17 cellular contexts compared by ENCODE assay signal in genomic region chr19:46633130-46633529, GRCh38. TPM values are rescaled to one million over a fixed set of nuclear protein-coding genes. Genes with fewer than 3 reads are reported as not detected.
A peak's percentile ranks its signal among the peaks of the same experiment; 100 is the strongest.
DNase-seq lines count a peak whose midpoint lies in the region; ATAC-seq and TF ChIP-seq lines count a peak whose summit lies in the region.
"Had no signal": no experiment of that assay in that cellular context is flagged by ENCODE, and none has a peak within 500 bp of the region (broad histone marks: within the 10 kb centered on the region; RNA-seq: fewer than 3 reads in every experiment).

No MANE protein-coding gene starts in this region.

- CTCF ChIA-PET in activated naive CD4-positive, alpha-beta T cell treated with anti-CD3 and anti-CD28 coated beads, Interleukin-2, amount 10 ng/mL, durations not matched to agents 7 days and 5 days (lab: Charles Lee) = interaction anchor here (0.8 to 2.4 kb wide), 3 partner anchors 13 to 19 kb away, joined by 3 to 12 read pairs (median 4); no protein-coding TSS in a partner anchor

- H3K9me3 ChIP-seq in RWPE2 (ENCODE audit: severe bottlenecking) (no peaks in the 10 kb centered on the region), tibial artery (no peaks in the 10 kb centered on the region), endodermal cell (ENCODE audit: control insufficient read depth, low read length) (no peaks in the 10 kb centered on the region)
- H3K9me3 ChIP-seq: tibial nerve had no signal

- no peak for TF ChIP-seq CTCF in RWPE2 (IDR thresholded peaks at IDR 0.05; ENCODE audit: poor library complexity, severe bottlenecking)
- no peak for TF ChIP-seq CTCF in tibial artery (IDR thresholded peaks at IDR 0.05)
- no peak for TF ChIP-seq CTCF in endodermal cell (conservative IDR thresholded peaks at IDR 0.05)

- WGBS in endodermal cell (ENCODE audit: insufficient coverage in 1 of 2, insufficient read length in 1 of 2), 2 experiments = 88 to 100% methylated on average over 1 to 3 of the region's 3 CpGs

- H3K4me1 ChIP-seq in RWPE2 (ENCODE audit: insufficient read depth, poor library complexity, severe bottlenecking) (peaks cover 8% of the 10 kb centered on the region), tibial artery (peaks cover 0 to 32% (median 21%) of the 10 kb centered on the region in 4 donors), endodermal cell (ENCODE audit: control insufficient read depth, insufficient read depth, low read length) (no peaks in the 10 kb centered on the region)

- H3K9ac ChIP-seq in endodermal cell (ENCODE audit: extremely low read depth, low read length, poor library complexity, severe bottlenecking) = no peak overlapping the region

- H3K4me3 ChIP-seq in RWPE2 (ENCODE audit: severe bottlenecking) = no peak overlapping the region
- no peak overlapping the region for H3K4me3 ChIP-seq in tibial artery
- H3K4me3 ChIP-seq in endodermal cell (ENCODE audit: low read length) = no peak overlapping the region

- no peak for ATAC-seq in RWPE2 (ENCODE audit: low read depth)
- no peak for ATAC-seq in stimulated activated memory B cell treated with anti-CD40 and anti-IgM and Interleukin-4, amounts not matched to agents 10 μg/mL and 1 μg/mL and 100 μg/mL, for 72 hours
- ATAC-seq: activated CD4-positive, CD25-positive, alpha-beta regulatory T cell treated with anti-CD3 and anti-CD28 coated beads, Interleukin-2, amount 50 U/mL, for 24 hours; SK-N-SH treated with all-trans-retinoic acid at 6 μM for 48 hours had no signal

- H3K4me3 Mint-ChIP-seq in activated naive CD4-positive, alpha-beta T cell treated with anti-CD3 and anti-CD28 coated beads, Interleukin-2, amount 10 ng/mL, durations not matched to agents 7 days and 5 days = peak overlapping the region; percentile 63
- H3K4me3 Mint-ChIP-seq in dendritic cell treated with granulocyte-macrophage colony-stimulating factor and Interleukin-4, amounts not matched to agents 40 ng/mL and 50 ng/mL, for 4 days = no peak overlapping the region
- H3K4me3 Mint-ChIP-seq in stimulated activated memory B cell treated with anti-CD40 and anti-IgM and Interleukin-4, amounts not matched to agents 10 μg/mL and 1 μg/mL and 100 μg/mL, for 72 hours = peak overlapping the region; percentile 85
- H3K4me3 Mint-ChIP-seq in endodermal cell = no peak overlapping the region

- H3K36me3 ChIP-seq in RWPE2 (ENCODE audit: low read depth) = no peaks in the 10 kb centered on the region
- H3K36me3 ChIP-seq in tibial artery = no peaks in the 10 kb centered on the region
- H3K36me3 ChIP-seq in endodermal cell (ENCODE audit: control insufficient read depth, insufficient read depth, low read length) = no peaks in the 10 kb centered on the region
- H3K36me3 ChIP-seq: tibial nerve had no signal

- no peaks in the 10 kb centered on the region for H3K36me3 Mint-ChIP-seq in activated naive CD4-positive, alpha-beta T cell treated with anti-CD3 and anti-CD28 coated beads, Interleukin-2, amount 10 ng/mL, durations not matched to agents 7 days and 5 days
- H3K36me3 Mint-ChIP-seq in dendritic cell treated with granulocyte-macrophage colony-stimulating factor and Interleukin-4, amounts not matched to agents 40 ng/mL and 50 ng/mL, for 4 days (ENCODE audit: low read depth) = no peaks in the 10 kb centered on the region
- H3K36me3 Mint-ChIP-seq in stimulated activated memory B cell treated with anti-CD40 and anti-IgM and Interleukin-4, amounts not matched to agents 10 μg/mL and 1 μg/mL and 100 μg/mL, for 72 hours = peaks cover 20% of the 10 kb centered on the region
- H3K36me3 Mint-ChIP-seq in endodermal cell (ENCODE audit: low read depth) = no peaks in the 10 kb centered on the region

- peaks cover 52% of the 10 kb centered on the region for H3K27me3 Mint-ChIP-seq in activated naive CD4-positive, alpha-beta T cell treated with anti-CD3 and anti-CD28 coated beads, Interleukin-2, amount 10 ng/mL, durations not matched to agents 7 days and 5 days
- H3K27me3 Mint-ChIP-seq in dendritic cell treated with granulocyte-macrophage colony-stimulating factor and Interleukin-4, amounts not matched to agents 40 ng/mL and 50 ng/mL, for 4 days = peaks cover 41% of the 10 kb centered on the region
- no peaks in the 10 kb centered on the region for H3K27me3 Mint-ChIP-seq in stimulated activated memory B cell treated with anti-CD40 and anti-IgM and Interleukin-4, amounts not matched to agents 10 μg/mL and 1 μg/mL and 100 μg/mL, for 72 hours
- H3K27me3 Mint-ChIP-seq in endodermal cell (ENCODE audit: insufficient read depth) = peaks cover 47% of the 10 kb centered on the region

- H3K27me3 ChIP-seq in RWPE2 (ENCODE audit: insufficient read depth, poor library complexity, severe bottlenecking) (peaks cover 32% of the 10 kb centered on the region), tibial artery (no peaks in the 10 kb centered on the region), endodermal cell (ENCODE audit: control insufficient read depth, insufficient read depth, low read length, poor library complexity, severe bottlenecking) (peaks cover 59% of the 10 kb centered on the region)

- DNase-seq in activated naive CD4-positive, alpha-beta T cell treated with anti-CD3 and anti-CD28 coated beads, Interleukin-2, amount 10 ng/mL, durations not matched to agents 7 days and 5 days = no peak
- no peak for DNase-seq in activated naive CD4-positive, alpha-beta T cell (lab: John Stamatoyannopoulos, UW)
- peak; percentile 43 for DNase-seq in RWPE2 (ENCODE audit: low spot score)
- DNase-seq in mesenteric fat pad (ENCODE audit: low spot score) = no peak
- DNase-seq in tibial artery = no peak
- DNase-seq in endodermal cell = no peak
- DNase-seq: activated effector memory CD4-positive, alpha-beta T cell treated with anti-CD3 and anti-CD28 coated beads, Interleukin-2, amount 50 U/mL, for 16 hours; caudate nucleus; DMS79; kidney; NCI-H1048 had no signal

- H3K27ac ChIP-seq in RWPE2 (ENCODE audit: poor library complexity, severe bottlenecking) = no peak overlapping the region
- H3K27ac ChIP-seq in tibial artery = peak overlapping the region in 1 of 2 donors; percentile 58
- H3K27ac ChIP-seq in endodermal cell (ENCODE audit: low read depth, low read length) = no peak overlapping the region

- intact Hi-C loops in dendritic cell treated with granulocyte-macrophage colony-stimulating factor and Interleukin-4, amounts not matched to agents 40 ng/mL and 50 ng/mL, for 4 days (cut with micrococcal nuclease) = no loop called here
- intact Hi-C loops in tibial artery (cut with DNase I; ENCODE audit: low total_unique reads) = no loop called here

- no peak overlapping the region for H3K27ac Mint-ChIP-seq in activated naive CD4-positive, alpha-beta T cell treated with anti-CD3 and anti-CD28 coated beads, Interleukin-2, amount 10 ng/mL, durations not matched to agents 7 days and 5 days
- peak overlapping the region; percentile 20 for H3K27ac Mint-ChIP-seq in dendritic cell treated with granulocyte-macrophage colony-stimulating factor and Interleukin-4, amounts not matched to agents 40 ng/mL and 50 ng/mL, for 4 days
- H3K27ac Mint-ChIP-seq in stimulated activated memory B cell treated with anti-CD40 and anti-IgM and Interleukin-4, amounts not matched to agents 10 μg/mL and 1 μg/mL and 100 μg/mL, for 72 hours = no peak overlapping the region
- H3K27ac Mint-ChIP-seq in endodermal cell = no peak overlapping the region

- no peaks in the 10 kb centered on the region for H3K9me3 Mint-ChIP-seq in activated naive CD4-positive, alpha-beta T cell treated with anti-CD3 and anti-CD28 coated beads, Interleukin-2, amount 10 ng/mL, durations not matched to agents 7 days and 5 days
- no peaks in the 10 kb centered on the region for H3K9me3 Mint-ChIP-seq in dendritic cell treated with granulocyte-macrophage colony-stimulating factor and Interleukin-4, amounts not matched to agents 40 ng/mL and 50 ng/mL, for 4 days
- H3K9me3 Mint-ChIP-seq in stimulated activated memory B cell treated with anti-CD40 and anti-IgM and Interleukin-4, amounts not matched to agents 10 μg/mL and 1 μg/mL and 100 μg/mL, for 72 hours = no peaks in the 10 kb centered on the region
- H3K9me3 Mint-ChIP-seq in endodermal cell = no peaks in the 10 kb centered on the region

- peaks cover 23% of the 10 kb centered on the region for H3K4me1 Mint-ChIP-seq in activated naive CD4-positive, alpha-beta T cell treated with anti-CD3 and anti-CD28 coated beads, Interleukin-2, amount 10 ng/mL, durations not matched to agents 7 days and 5 days
- H3K4me1 Mint-ChIP-seq in dendritic cell treated with granulocyte-macrophage colony-stimulating factor and Interleukin-4, amounts not matched to agents 40 ng/mL and 50 ng/mL, for 4 days (ENCODE audit: low read depth) = peaks cover 60% of the 10 kb centered on the region
- H3K4me1 Mint-ChIP-seq in stimulated activated memory B cell treated with anti-CD40 and anti-IgM and Interleukin-4, amounts not matched to agents 10 μg/mL and 1 μg/mL and 100 μg/mL, for 72 hours = peaks cover 28% of the 10 kb centered on the region
- peaks cover 4% of the 10 kb centered on the region for H3K4me1 Mint-ChIP-seq in endodermal cell

RNA-seq across cellular contexts. Expression of gene GNG8, which starts 2.9 kb away (rescaled TPM):
- total RNA-seq in mesenteric fat pad (not detected), endodermal cell (not detected)
- polyA plus RNA-seq in endodermal cell (2013, experiment 1 of 2) = 3.8 TPM
- 3.6 TPM for polyA plus RNA-seq in endodermal cell (2013, experiment 2 of 2)
- total RNA-seq: kidney, pulmonary artery endothelial cell, tibial nerve had no signal

RNA-seq across cellular contexts. Expression of gene PTGIR, which starts 8.2 kb away (rescaled TPM):
- total RNA-seq in mesenteric fat pad (7.2 TPM), endodermal cell (not detected)
- not detected for polyA plus RNA-seq in endodermal cell (2013, experiment 1 of 2)
- polyA plus RNA-seq in endodermal cell (2013, experiment 2 of 2) = not detected

RNA-seq across cellular contexts. Expression of gene DACT3, which starts 27.9 kb away (rescaled TPM):
- total RNA-seq in mesenteric fat pad (3.4 TPM), endodermal cell (under 1 TPM; 0.15 to 0.70 TPM)
- 11.3 TPM for polyA plus RNA-seq in endodermal cell (2013, experiment 1 of 2)
- polyA plus RNA-seq in endodermal cell (2013, experiment 2 of 2) = 10.6 TPM

RNA-seq across cellular contexts. Expression of gene CALM3, which starts 32.0 kb away (rescaled TPM):
- total RNA-seq in mesenteric fat pad (125 TPM), endodermal cell (100 to 1,000 TPM; 564 to 573 TPM)
- polyA plus RNA-seq in endodermal cell (2013, experiment 1 of 2) = 356 TPM
- polyA plus RNA-seq in endodermal cell (2013, experiment 2 of 2) = 335 TPM

Comparison
In these comparisons a context has a peak if more than half of its experiments do, and no peak if none do; other contexts are left out.
1. H3K4me3 Mint-ChIP-seq: peak in activated naive CD4-positive, alpha-beta T cell treated with anti-CD3 and anti-CD28 coated beads, Interleukin-2, amount 10 ng/mL, durations not matched to agents 7 days and 5 days (single experiment) and stimulated activated memory B cell treated with anti-CD40 and anti-IgM and Interleukin-4, amounts not matched to agents 10 μg/mL and 1 μg/mL and 100 μg/mL, for 72 hours (single experiment); none in dendritic cell treated with granulocyte-macrophage colony-stimulating factor and Interleukin-4, amounts not matched to agents 40 ng/mL and 50 ng/mL, for 4 days (single experiment) and endodermal cell (single experiment).